ENCODE assay signal across 12 cellular contexts in the genomic region with DNA sequence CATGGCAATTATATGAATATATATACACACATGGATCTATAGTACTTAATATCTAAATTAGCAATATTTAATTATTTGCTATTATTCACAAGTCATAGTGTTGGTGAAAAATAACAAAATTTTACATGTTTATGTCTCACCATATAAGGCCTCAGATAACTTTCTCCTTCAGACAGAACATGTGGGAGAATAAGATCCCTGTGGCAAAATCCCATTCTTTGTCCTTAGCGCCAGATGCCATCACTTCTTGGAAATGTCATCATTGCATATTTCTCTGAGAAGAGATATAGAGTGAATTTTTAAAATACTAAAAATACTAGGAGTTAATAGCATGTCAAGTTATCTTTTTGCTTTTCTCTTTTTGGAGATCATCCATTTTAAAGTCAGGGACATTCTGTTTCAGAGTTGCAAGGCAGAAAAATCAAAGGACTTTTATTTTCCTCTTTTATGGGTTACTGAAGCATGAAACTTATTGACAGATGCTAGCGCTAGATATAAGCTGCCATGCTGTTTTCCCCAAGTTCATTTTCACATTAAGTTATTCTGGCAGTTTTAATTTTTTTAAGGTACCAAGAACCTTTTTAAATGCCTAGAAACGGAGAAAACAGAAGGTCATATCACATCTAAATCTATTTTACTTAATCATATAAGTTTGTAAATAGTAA. TPM values are rescaled to one million over a fixed set of nuclear protein-coding genes. Genes with fewer than 3 reads are reported as not detected.
DNase-seq lines count a peak whose midpoint lies in the region; ATAC-seq and TF ChIP-seq lines count a peak whose summit lies in the region.
"Had no signal": no experiment of that assay in that cellular context is flagged by ENCODE, and none has a peak within 500 bp of the region (broad histone marks: within the 10 kb centered on the region; RNA-seq: fewer than 3 reads in every experiment).

No MANE protein-coding gene starts in this region.

- no peaks in the 10 kb centered on the region for H4K20me1 ChIP-seq in Loucy (ENCODE audit: insufficient read depth, low read length, poor library complexity, severe bottlenecking)

- H3K9me3 ChIP-seq in Loucy (ENCODE audit: insufficient read depth, low read depth, low read length) = no peaks in the 10 kb centered on the region
- H3K9me3 ChIP-seq in SK-N-MC (ENCODE audit: low read depth, low read length) = no peaks in the 10 kb centered on the region

- no peaks in the 10 kb centered on the region for H3K79me2 ChIP-seq in Loucy (ENCODE audit: insufficient read depth, low read length)

- no peaks in the 10 kb centered on the region for H3F3A ChIP-seq in Loucy (ENCODE audit: low read depth)

- peaks cover 11% of the 10 kb centered on the region for H3K4me1 Mint-ChIP-seq in MCF 10A (ENCODE audit: insufficient read depth, unreplicated experiment)

- intact Hi-C loops in MCF 10A (cut with micrococcal nuclease) = no loop called here

- no peaks in the 10 kb centered on the region for H3K27me3 Mint-ChIP-seq in MCF 10A (ENCODE audit: insufficient read depth, unreplicated experiment)

- no peaks in the 10 kb centered on the region for H3K36me3 ChIP-seq in Loucy (ENCODE audit: insufficient read depth, low read length)
- no peaks in the 10 kb centered on the region for H3K36me3 ChIP-seq in SK-N-MC (ENCODE audit: insufficient read depth, low read length)

- CTCF ChIA-PET in MCF 10A (lab: Yijun Ruan, JAX) = no interaction called here

- no peaks in the 10 kb centered on the region for H3K36me3 Mint-ChIP-seq in MCF 10A (ENCODE audit: insufficient read depth, unreplicated experiment)
- H3K36me3 Mint-ChIP-seq: CD14-positive monocyte; CD8-positive, alpha-beta T cell had no signal

- H3K9me3 Mint-ChIP-seq in MCF 10A (ENCODE audit: unreplicated experiment) = no peaks in the 10 kb centered on the region
- H3K9me3 Mint-ChIP-seq: CD14-positive monocyte; CD8-positive, alpha-beta T cell; H9 had no signal

- no peak for TF ChIP-seq CTCF in Loucy (conservative IDR thresholded peaks at IDR 0.05; ENCODE audit: low read length)
- TF ChIP-seq CTCF in fibroblast of the aortic adventitia (IDR thresholded peaks at IDR 0.05; ENCODE audit: insufficient read depth, low read length) = no peak
- TF ChIP-seq CTCF in MCF 10A (IDR thresholded peaks at IDR 0.05; ENCODE audit: unreplicated experiment) = no peak

- DNase-seq in SK-N-MC (ENCODE audit: low read depth, low spot score) = no peak
- DNase-seq in fibroblast of the aortic adventitia (ENCODE audit: low read depth) = peak; percentile 22
- DNase-seq in stimulated activated CD4-positive, alpha-beta T cell treated with anti-CD3 and anti-CD28 coated beads, Interleukin-2, amount 100 ng/mL, for 24 hours = no peak
- DNase-seq in MCF 10A (ENCODE audit: unreplicated experiment) = no peak
- DNase-seq: CD8-positive, alpha-beta T cell; COR-L47; GOT3; H9; IMR-90 had no signal

- no peaks in the 10 kb centered on the region for H3K27me3 ChIP-seq in Loucy (ENCODE audit: insufficient read depth, low read length, poor library complexity, severe bottlenecking)

- H3K27ac Mint-ChIP-seq in MCF 10A (ENCODE audit: low read depth, unreplicated experiment) = no peak overlapping the region
- H3K27ac Mint-ChIP-seq: CD14-positive monocyte; CD8-positive, alpha-beta T cell; H9 had no signal

- peak overlapping the region; percentile 82 for H3K27ac ChIP-seq in SK-N-MC

- ATAC-seq in HG02763 (IDR thresholded peaks at IDR 0.05; ENCODE audit: unreplicated experiment) = no peak
- ATAC-seq: CD8-positive, alpha-beta T cell had no signal

- H3K4me3 ChIP-seq in Loucy (ENCODE audit: low read length, poor library complexity, severe bottlenecking) (no peak overlapping the region), SK-N-MC (peak overlapping the region; percentile 53), fibroblast of the aortic adventitia (ENCODE audit: low read depth, low read length) (no peak overlapping the region)

- H2AFZ ChIP-seq in Loucy (ENCODE audit: low read length) = no peak overlapping the region

- H3K9ac ChIP-seq in Loucy (ENCODE audit: low read depth, low read length, poor library complexity, severe bottlenecking) = no peak overlapping the region
- H3K9ac ChIP-seq in SK-N-MC (ENCODE audit: insufficient read length) = no peak overlapping the region

- H3K4me1 ChIP-seq in Loucy (ENCODE audit: insufficient read depth, low read length, poor library complexity, severe bottlenecking) = peaks cover 32% of the 10 kb centered on the region

- BruUV-seq in MCF 10A (replicated peaks; lab: Mats Ljungman, UMichigan) = no TSS peak

- no peaks in the 10 kb centered on the region for H3K9me2 ChIP-seq in Loucy (replicated peaks; ENCODE audit: low read depth, low read length)

- POLR2A ChIA-PET in MCF 10A (lab: Yijun Ruan, JAX) = no interaction called here

- peak overlapping the region; percentile 5 for H3K4me2 ChIP-seq in Loucy (ENCODE audit: low read depth, low read length, poor library complexity, severe bottlenecking)

- H3K4me3 Mint-ChIP-seq in MCF 10A (ENCODE audit: unreplicated experiment) = no peak overlapping the region
- H3K4me3 Mint-ChIP-seq: CD14-positive monocyte; CD8-positive, alpha-beta T cell; H9 had no signal

RNA-seq across cellular contexts. Expression of a gene that starts 30.4 kb away (rescaled TPM):
- total RNA-seq in fibroblast of the aortic adventitia (ENCODE audit: low replicate concordance) = 65.2 and 98.9 TPM in 2 replicates
- 36.9 and 38.5 TPM in 2 replicates for total RNA-seq in MCF 10A (2022)
